In genomic region chr18:46596119-46596518, GRCh38 we compare ENCODE assay signal across 16 cellular contexts.
DNase-seq lines count a peak whose midpoint lies in the region; ATAC-seq and TF ChIP-seq lines count a peak whose summit lies in the region.
"Had no signal": no experiment of that assay in that cellular context is flagged by ENCODE, and none has a peak within 500 bp of the region (broad histone marks: within the 10 kb centered on the region; RNA-seq: fewer than 3 reads in every experiment).

No MANE protein-coding gene starts in this region.

- H3K4me1 Mint-ChIP-seq in endothelial cell (ENCODE audit: unreplicated experiment) (peaks cover 31% of the 10 kb centered on the region), Calu3 (ENCODE audit: low read depth, unreplicated experiment) (no peaks in the 10 kb centered on the region)

- peak overlapping the region; percentile 80 for H3K27ac Mint-ChIP-seq in endothelial cell (ENCODE audit: unreplicated experiment)
- no peak overlapping the region for H3K27ac Mint-ChIP-seq in Calu3 (ENCODE audit: unreplicated experiment)
- H3K27ac Mint-ChIP-seq: activated naive CD4-positive, alpha-beta T cell treated with anti-CD3 and anti-CD28 coated beads for 36 hours had no signal

- H3K4me3 Mint-ChIP-seq in endothelial cell (ENCODE audit: unreplicated experiment) (no peak overlapping the region), Calu3 (ENCODE audit: low read depth, unreplicated experiment) (no peak overlapping the region)
- H3K4me3 Mint-ChIP-seq: activated naive CD4-positive, alpha-beta T cell treated with anti-CD3 and anti-CD28 coated beads for 36 hours had no signal

- CTCF ChIA-PET in Calu3 (lab: Charles Lee): no interaction called here

- intact Hi-C loops in Calu3 (cut with micrococcal nuclease; ENCODE audit: unreplicated experiment): no loop called here

- H3K36me3 Mint-ChIP-seq in endothelial cell (ENCODE audit: low read depth, unreplicated experiment): no peaks in the 10 kb centered on the region
- no peaks in the 10 kb centered on the region for H3K36me3 Mint-ChIP-seq in Calu3 (ENCODE audit: insufficient read depth, unreplicated experiment)

- H3K27me3 Mint-ChIP-seq in endothelial cell (ENCODE audit: unreplicated experiment): no peaks in the 10 kb centered on the region
- peaks cover 55% of the 10 kb centered on the region for H3K27me3 Mint-ChIP-seq in Calu3 (ENCODE audit: unreplicated experiment)

- DNase-seq in DMS53 (lab: John Stamatoyannopoulos, UW) (peak; percentile 78), NCI-H2171 treated with DMSO at 0.1 percent for 48 hours (lab: John Stamatoyannopoulos, UW) (peak; percentile 84), endothelial cell (ENCODE audit: low spot score) (no peak), 8988T (no peak), ureter (ENCODE audit: low spot score) (no peak), Calu3 (no peak), HuH-7 (ENCODE audit: low spot score) (no peak)
- DNase-seq: activated CD4-positive, alpha-beta T cell treated with anti-CD3 and anti-CD28 coated beads for 1 hour; activated CD8-positive, alpha-beta memory T cell treated with anti-CD3 and anti-CD28 coated beads, Interleukin-2, amount 50 U/mL, for 4 hours; activated naive CD4-positive, alpha-beta T cell treated with anti-CD3 and anti-CD28 coated beads for 36 hours; BE2C; body of pancreas; left cardiac atrium; NCI-H1092 treated with DMSO at 0.1 percent for 48 hours; stimulated activated CD4-positive, alpha-beta T cell treated with anti-CD3 and anti-CD28 coated beads, Interleukin-4, amount 100 ng/mL, for 4 hours had no signal

- ATAC-seq in HG03280 (IDR thresholded peaks at IDR 0.05; ENCODE audit: unreplicated experiment): peak; percentile 59
- ATAC-seq: body of pancreas, left cardiac atrium had no signal

- TF ChIP-seq CTCF in endothelial cell (IDR thresholded peaks at IDR 0.05; ENCODE audit: unreplicated experiment): no peak
- TF ChIP-seq CTCF in Calu3 (IDR thresholded peaks at IDR 0.05; ENCODE audit: unreplicated experiment): no peak

- BruUV-seq in Calu3 (replicated peaks; lab: Mats Ljungman, UMichigan): no TSS peak

- no peaks in the 10 kb centered on the region for H3K9me3 Mint-ChIP-seq in endothelial cell (ENCODE audit: unreplicated experiment)
- no peaks in the 10 kb centered on the region for H3K9me3 Mint-ChIP-seq in Calu3 (ENCODE audit: low read depth, unreplicated experiment)
- H3K9me3 Mint-ChIP-seq: activated naive CD4-positive, alpha-beta T cell treated with anti-CD3 and anti-CD28 coated beads for 36 hours had no signal

Comparison
In these comparisons a context has a peak if more than half of its experiments do, and no peak if none do; other contexts are left out.
1. DNase-seq: peak in DMS53 (single experiment) and NCI-H2171 treated with DMSO at 0.1 percent for 48 hours (single experiment); none in endothelial cell (single experiment), 8988T (single experiment), ureter (single experiment), Calu3 (single experiment) and HuH-7 (single experiment).